Comparison of ENCODE assay signal across 8 cellular contexts in the genomic region with DNA sequence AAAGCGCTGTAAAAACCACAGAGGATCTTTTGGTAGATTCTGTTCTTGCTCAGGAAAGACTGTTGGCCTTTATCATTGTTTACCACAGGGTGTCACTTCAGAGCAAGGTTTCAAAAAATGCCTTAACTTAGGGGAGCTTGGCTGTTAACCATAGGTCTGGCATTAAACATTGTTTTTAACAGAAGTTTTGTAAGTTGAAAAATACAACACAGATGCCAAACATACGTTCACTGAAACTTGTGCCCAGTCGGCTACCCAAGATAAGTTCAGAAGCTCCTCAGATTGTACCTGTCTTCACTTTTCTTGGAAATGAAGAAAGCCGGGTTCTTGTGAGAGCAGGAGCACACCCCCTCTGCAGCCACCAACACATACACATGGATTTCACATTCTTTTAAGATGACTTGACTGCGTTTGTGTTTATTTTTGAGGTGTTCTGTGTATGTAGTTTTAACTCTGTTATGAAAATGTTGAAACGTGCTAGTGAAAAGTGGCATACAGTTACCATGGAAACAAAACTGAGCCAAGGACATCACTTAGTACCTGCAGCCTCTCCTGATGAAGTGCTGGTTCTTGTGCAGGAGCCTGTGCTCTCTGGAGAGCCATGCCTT.
DNase-seq lines count a peak whose midpoint lies in the region; ATAC-seq and TF ChIP-seq lines count a peak whose summit lies in the region.

No MANE protein-coding gene starts in this region.

- H3K9me3 Mint-ChIP-seq in nephron: no peaks in the 10 kb centered on the region

- DNase-seq in NCI-H82 (lab: John Stamatoyannopoulos, UW) (peak; percentile 36), NCI-H82 treated with DMSO at 0.1 percent for 48 hours (lab: John Stamatoyannopoulos, UW; ENCODE audit: unreplicated experiment) (no peak), NCI-H226 (peak; percentile 52), dedifferentiated amniotic fluid mesenchymal stem cell (ENCODE audit: extremely low spot score) (peak; percentile 69), T-helper 1 cell (no peak)
- no peak for DNase-seq in stimulated activated CD4-positive, alpha-beta T cell treated with anti-CD3 and anti-CD28 coated beads, Interleukin-15, amount 100 ng/mL, for 24 hours

- no peak overlapping the region for H3K27ac Mint-ChIP-seq in nephron

- H3K4me1 Mint-ChIP-seq in nephron: no peaks in the 10 kb centered on the region

- no peak for ATAC-seq in HG03108 (IDR thresholded peaks at IDR 0.05; ENCODE audit: unreplicated experiment)

- no peak overlapping the region for H3K4me3 Mint-ChIP-seq in nephron

- H3K27me3 Mint-ChIP-seq in nephron (ENCODE audit: low read depth): no peaks in the 10 kb centered on the region

- peak; percentile 60 to 68 (median 62) for TF ChIP-seq CTCF in nephron (IDR thresholded peaks at IDR 0.05; ENCODE audit: unreplicated experiment in 3 of 3)

- peaks cover 9% of the 10 kb centered on the region for H3K36me3 Mint-ChIP-seq in nephron (ENCODE audit: low read depth)

Comparison
In these comparisons a context has a peak if more than half of its experiments do, and no peak if none do; other contexts are left out.
1. DNase-seq: peak in NCI-H82 (single experiment), NCI-H226 (single experiment) and dedifferentiated amniotic fluid mesenchymal stem cell (single experiment); none in NCI-H82 treated with DMSO at 0.1 percent for 48 hours (single experiment), T-helper 1 cell (0 of 5) and stimulated activated CD4-positive, alpha-beta T cell treated with anti-CD3 and anti-CD28 coated beads, Interleukin-15, amount 100 ng/mL, for 24 hours (single experiment).